ENCODE assay signal across 11 cellular contexts in genomic region chr21:42880352-42880751, GRCh38. TPM values are rescaled to one million over a fixed set of nuclear protein-coding genes. Genes with fewer than 3 reads are reported as not detected.
DNase-seq lines count a peak whose midpoint lies in the region; ATAC-seq and TF ChIP-seq lines count a peak whose summit lies in the region.
"Had no signal": no experiment of that assay in that cellular context is flagged by ENCODE, and none has a peak within 500 bp of the region (broad histone marks: within the 10 kb centered on the region; RNA-seq: fewer than 3 reads in every experiment).

No MANE protein-coding gene starts in this region.

- no peaks in the 10 kb centered on the region for H3K9me2 ChIP-seq in SK-N-SH
- no peaks in the 10 kb centered on the region for H3K9me2 ChIP-seq in hepatocyte (replicated peaks; ENCODE audit: insufficient read depth)

- TF ChIP-seq CTCF in SK-N-SH (IDR thresholded peaks at IDR 0.05) (no peak), WI38 (IDR thresholded peaks at IDR 0.05; ENCODE audit: low read depth, low read length) (no peak), hepatocyte (IDR thresholded peaks at IDR 0.05; ENCODE audit: poor library complexity) (no peak), spleen (IDR thresholded peaks at IDR 0.05 in 8 of 11, conservative IDR thresholded peaks at IDR 0.05 in 3 of 11) (no peak)

- H3F3A ChIP-seq in SK-N-SH (replicated peaks; ENCODE audit: insufficient read depth) = no peaks in the 10 kb centered on the region

- no peak for TF ChIP-seq EP300 in SK-N-SH (IDR thresholded peaks at IDR 0.05; ENCODE audit: borderline replicate concordance in 1 of 2, low read depth in 1 of 2, low read length in 1 of 2)

- H4K20me1 ChIP-seq in SK-N-SH (ENCODE audit: insufficient read depth) = 0 out of 2 replicates have a peak, but pooled peaks cover 6% of the 10 kb centered on the region
- H4K20me1 ChIP-seq in hepatocyte (ENCODE audit: insufficient read depth, poor library complexity, severe bottlenecking) = no peaks in the 10 kb centered on the region

- H3K79me2 ChIP-seq in SK-N-SH (ENCODE audit: insufficient read depth) = peaks cover 49% of the 10 kb centered on the region
- H3K79me2 ChIP-seq in hepatocyte = peaks cover 27% of the 10 kb centered on the region

- 72% methylated on average over 6 of the region's 6 CpGs for WGBS in SK-N-SH (ENCODE audit: low lambda C conversion rate)
- WGBS in hepatocyte (ENCODE audit: low lambda C conversion rate, missing lambda C conversion rate) = 94% methylated on average over 6 of the region's 6 CpGs
- 82 to 95% (median 91%) methylated on average over 6 of the region's 6 CpGs for WGBS in spleen, 5 donors

- POLR2A ChIA-PET in SK-N-SH (lab: Yijun Ruan, JAX) = no interaction called here

- intact Hi-C loops in spleen (cut with DNase I; ENCODE audit: low total_unique reads) = no loop called here

- H2AFZ ChIP-seq in SK-N-SH (ENCODE audit: low read depth) (peak overlapping the region; percentile 80), hepatocyte (peak overlapping the region; percentile 95)

- no peaks in the 10 kb centered on the region for H3K9me3 ChIP-seq in SK-N-SH
- H3K9me3 ChIP-seq in hepatocyte (ENCODE audit: low read depth) = no peaks in the 10 kb centered on the region
- H3K9me3 ChIP-seq in spleen = no peaks in the 10 kb centered on the region

- TF ChIP-seq POLR2A in spleen (IDR thresholded peaks at IDR 0.05) = no peak

- H3K4me2 ChIP-seq in SK-N-SH = peak overlapping the region; percentile 95
- peak overlapping the region; percentile 79 for H3K4me2 ChIP-seq in hepatocyte

- H3K9ac ChIP-seq in SK-N-SH = peak overlapping the region; percentile 77

- peak overlapping the region in 1 of 2 experiments; percentile 88; a peak in 1 of 4 replicates for H3K27ac ChIP-seq in SK-N-SH (ENCODE audit: low read depth in 2 of 2, low read length in 1 of 2)
- peak overlapping the region; percentile 93 for H3K27ac ChIP-seq in hepatocyte
- H3K27ac ChIP-seq in spleen = peak overlapping the region in 7 of 8 donors; percentile 70 to 91 (median 86)

- peak overlapping the region; percentile 85 to 88 for H3K4me3 ChIP-seq in SK-N-SH (ENCODE audit: low read depth in 2 of 2, low read length in 1 of 2)
- H3K4me3 ChIP-seq in WI38 (ENCODE audit: low read depth, low read length) = peak overlapping the region; percentile 90
- peak overlapping the region; percentile 71 for H3K4me3 ChIP-seq in hepatocyte
- peak overlapping the region in 7 of 8 donors; percentile 99 to 100 (median 100) for H3K4me3 ChIP-seq in spleen

- H3K36me3 ChIP-seq in SK-N-SH (replicated peaks in 1 of 2; ENCODE audit: control insufficient read depth in 1 of 2, insufficient read depth in 2 of 2, low read length in 1 of 2) (peaks cover 3 to 17% of the 10 kb centered on the region in 2 experiments), hepatocyte (replicated peaks; ENCODE audit: insufficient read depth, low read depth) (no peaks in the 10 kb centered on the region), spleen (peaks cover 0 to 13% (median 7%) of the 10 kb centered on the region in 6 donors)

- no peak for ATAC-seq in SK-N-SH treated with all-trans-retinoic acid at 6 μM for 48 hours
- ATAC-seq in GM21515 (IDR thresholded peaks at IDR 0.05; ENCODE audit: unreplicated experiment) = no peak
- ATAC-seq in HG03196 (IDR thresholded peaks at IDR 0.05; ENCODE audit: unreplicated experiment) = no peak

- no peak for DNase-seq in SK-N-SH
- DNase-seq in hepatocyte (ENCODE audit: low spot score) = no peak
- peak; percentile 4 for DNase-seq in spleen
- no peak for DNase-seq in GDM1 (lab: John Stamatoyannopoulos, UW)
- DNase-seq: 8988T, hypothalamus, NCI-H1048 had no signal

- CTCF ChIA-PET in SK-N-SH (lab: Yijun Ruan, JAX) = no interaction called here

- no peak for TF ChIP-seq RAD21 in SK-N-SH (IDR thresholded peaks at IDR 0.05; ENCODE audit: low read length)

- H3K4me1 ChIP-seq in SK-N-SH (ENCODE audit: control insufficient read depth in 1 of 2, insufficient read depth in 2 of 2, low read depth in 1 of 2, low read length in 1 of 2) = peaks cover 6 to 9% of the 10 kb centered on the region in 2 experiments; a peak in 2 of 4 replicates
- H3K4me1 ChIP-seq in hepatocyte (ENCODE audit: insufficient read depth) = peaks cover 4% of the 10 kb centered on the region
- H3K4me1 ChIP-seq in spleen = peaks cover 10 to 32% (median 28%) of the 10 kb centered on the region in 6 donors

- H3K27me3 ChIP-seq in SK-N-SH (ENCODE audit: insufficient read depth) (no peaks in the 10 kb centered on the region), hepatocyte (no peaks in the 10 kb centered on the region), spleen (replicated peaks in 1 of 7) (no peaks in the 10 kb centered on the region)

TF ChIP-seq in SK-N-SH, 30 proteins besides CTCF, POLR2A, EP300 and RAD21 (continues in another document):
- TF ChIP-seq TEAD4 (IDR thresholded peaks at IDR 0.05; ENCODE audit: borderline replicate concordance, insufficient read depth) (no peak), SMC3 (IDR thresholded peaks at IDR 0.05; ENCODE audit: low read depth, low read length) (no peak), ELF1 (IDR thresholded peaks at IDR 0.05) (no peak), YY1 (IDR thresholded peaks at IDR 0.05; ENCODE audit: low read depth) (no peak), NRF1 (IDR thresholded peaks at IDR 0.05; ENCODE audit: low read depth, low read length) (no peak), RCOR1 (IDR thresholded peaks at IDR 0.05; ENCODE audit: low read length) (no peak), FOSL2 (IDR thresholded peaks at IDR 0.05; ENCODE audit: borderline replicate concordance, low read depth) (no peak), CHD2 (IDR thresholded peaks at IDR 0.05; ENCODE audit: low read length, partially characterized antibody) (no peak), MXI1 (IDR thresholded peaks at IDR 0.05; ENCODE audit: low read depth, low read length) (no peak), MEF2A (IDR thresholded peaks at IDR 0.05; ENCODE audit: borderline replicate concordance, low read depth) (no peak), PBX3 (IDR thresholded peaks at IDR 0.05) (no peak)

TF ChIP-seq in SK-N-SH treated with all-trans-retinoic acid at 6 μM for 48 hours, 23 proteins besides CTCF, POLR2A, EP300 and RAD21 (continues in another document):
- TF ChIP-seq ZFP3 (CRISPR knock-in tag; IDR thresholded peaks at IDR 0.05) (no peak), RARB (CRISPR knock-in tag; IDR thresholded peaks at IDR 0.05) (no peak), OSR1 (CRISPR knock-in tag; IDR thresholded peaks at IDR 0.05) (no peak), GLIS3 (CRISPR knock-in tag; IDR thresholded peaks at IDR 0.05) (no peak), ZNF8 (CRISPR knock-in tag; IDR thresholded peaks at IDR 0.05) (no peak), ESRRG (CRISPR knock-in tag; IDR thresholded peaks at IDR 0.05) (no peak), BACH2 (CRISPR knock-in tag; IDR thresholded peaks at IDR 0.05; ENCODE audit: borderline replicate concordance) (no peak), ZFP30 (CRISPR knock-in tag; IDR thresholded peaks at IDR 0.05) (no peak), PATZ1 (CRISPR knock-in tag; IDR thresholded peaks at IDR 0.05; ENCODE audit: borderline replicate concordance) (no peak), TCF4 (CRISPR knock-in tag; IDR thresholded peaks at IDR 0.05; ENCODE audit: borderline replicate concordance) (no peak), POU6F1 (CRISPR knock-in tag; IDR thresholded peaks at IDR 0.05; ENCODE audit: borderline replicate concordance, low read depth) (no peak)

RNA-seq across cellular contexts. Expression of gene WDR4, which starts 1.0 kb away (rescaled TPM):
- polyA plus RNA-seq in SK-N-SH (2012; rRNA removed) (21.8 and 26.5 TPM in 2 replicates), hepatocyte (10.1 and 11.1 TPM in 2 replicates), spleen (10 to 100 TPM in 2 of 3 donors, 1 to 10 TPM in 1; 6.1 to 17.4 (median 11.6) TPM)
- 13.0 and 18.1 TPM in 2 replicates for polyA plus RNA-seq in SK-N-SH (2012; cell fraction: cytosol; rRNA removed)
- 36.3 and 54.9 TPM in 2 replicates for polyA plus RNA-seq in SK-N-SH (2012; cell fraction: nucleus; rRNA removed)
- total RNA-seq in hepatocyte (4.2 and 6.4 TPM in 2 replicates), spleen (10 to 100 TPM; 11.2 to 31.3 (median 20.7) TPM)

RNA-seq across cellular contexts. Expression of gene NDUFV3, which starts 12.8 kb away (rescaled TPM):
- polyA plus RNA-seq in SK-N-SH (2012; rRNA removed) (27.3 and 32.9 TPM in 2 replicates), hepatocyte (36.3 and 39.7 TPM in 2 replicates), spleen (10 to 100 TPM; 12.0 to 18.7 (median 12.1) TPM)
- polyA plus RNA-seq in SK-N-SH (2012; cell fraction: cytosol; rRNA removed) = 22.8 and 24.3 TPM in 2 replicates
- 26.2 and 27.4 TPM in 2 replicates for polyA plus RNA-seq in SK-N-SH (2012; cell fraction: nucleus; rRNA removed)
- total RNA-seq in hepatocyte (31.9 and 34.1 TPM in 2 replicates), spleen (10 to 100 TPM; 27.2 to 38.8 (median 37.1) TPM)

RNA-seq across cellular contexts. Expression of gene ERVH48-1, which starts 45.1 kb away (rescaled TPM):
- polyA plus RNA-seq in SK-N-SH (2012; rRNA removed) = not detected in 2 replicates
- not detected in 2 replicates for polyA plus RNA-seq in SK-N-SH (2012; cell fraction: cytosol; rRNA removed)
- not detected in 2 replicates for polyA plus RNA-seq in SK-N-SH (2012; cell fraction: nucleus; rRNA removed)
- total RNA-seq in hepatocyte = 5.4 and 7.6 TPM in 2 replicates
- 14.8 and 26.9 TPM in 2 replicates for polyA plus RNA-seq in hepatocyte
- total RNA-seq in spleen = not detected
- polyA plus RNA-seq in spleen = under 1 TPM in 1 of 3 donors, not detected in 2; 0.05 TPM

Comparison
In these comparisons a context has a peak if more than half of its experiments do, and no peak if none do; other contexts are left out.
1. RNA of gene ERVH48-1, which starts 45.1 kb away (polyA plus RNA-seq): 14.8 to 26.9 TPM in hepatocyte; not detected in SK-N-SH and 0.05 TPM in spleen; every median in the first group is over 10 times any median in the second.
2. Peak in every context shown above with its lines, with median percentiles within 50 percentile points of each other: H3K4me3 ChIP-seq.